In genomic region chr1:160664573-160665051, GRCh38 we compare ENCODE assay signal across 11 cellular contexts. TPM values are rescaled to one million over a fixed set of nuclear protein-coding genes. Genes with fewer than 3 reads are reported as not detected.
DNase-seq lines count a peak whose midpoint lies in the region; ATAC-seq and TF ChIP-seq lines count a peak whose summit lies in the region.
"Had no signal": no experiment of that assay in that cellular context is flagged by ENCODE, and none has a peak within 500 bp of the region (broad histone marks: within the 10 kb centered on the region; RNA-seq: fewer than 3 reads in every experiment).

No MANE protein-coding gene starts in this region.

- H3K4me2 ChIP-seq in mesenchymal stem cell (ENCODE audit: low read length, poor library complexity, severe bottlenecking) (no peak overlapping the region), PC-9 (no peak overlapping the region)

- BruUV-seq in PC-9 (replicated peaks; lab: Mats Ljungman, UMichigan), result no TSS peak

- peak overlapping the region; percentile 42 for H2BK120ac ChIP-seq in mesenchymal stem cell (ENCODE audit: low read depth, low read length)

- H2AK5ac ChIP-seq in mesenchymal stem cell (ENCODE audit: low read length, severe bottlenecking), result no peak overlapping the region

- no peak overlapping the region for H3K23ac ChIP-seq in mesenchymal stem cell (ENCODE audit: low read length in 2 of 2)

- intact Hi-C loops in PC-9 (cut with micrococcal nuclease; ENCODE audit: unreplicated experiment), result no loop called here

- H3K9me2 ChIP-seq in PC-9 (ENCODE audit: insufficient read depth), result no peaks in the 10 kb centered on the region

- POLR2A ChIA-PET in PC-9 (lab: Charles Lee; ENCODE audit: unreplicated experiment), result no interaction called here

- no peak for TF ChIP-seq CTCF in PC-9 (conservative IDR thresholded peaks at IDR 0.05)

- no peak overlapping the region for H2BK15ac ChIP-seq in mesenchymal stem cell (ENCODE audit: low read depth, poor library complexity, severe bottlenecking)

- H3K27ac ChIP-seq in mesenchymal stem cell (ENCODE audit: low read length, poor library complexity, severe bottlenecking) (no peak overlapping the region), PC-9 (no peak overlapping the region), substantia nigra (ENCODE audit: low read depth, low read length, poor library complexity, severe bottlenecking) (no peak overlapping the region)
- H3K27ac ChIP-seq: gastroesophageal sphincter had no signal

- H2BK5ac ChIP-seq in mesenchymal stem cell (ENCODE audit: low read depth, low read length, poor library complexity, severe bottlenecking), result no peak overlapping the region

- no peak overlapping the region for H4K8ac ChIP-seq in mesenchymal stem cell (ENCODE audit: low read length)

- H3K4ac ChIP-seq in mesenchymal stem cell (ENCODE audit: low read depth in 1 of 2, low read length in 2 of 2), result no peak overlapping the region

- H3K4me1 ChIP-seq in mesenchymal stem cell (ENCODE audit: control insufficient read depth, insufficient read depth, low read depth, low read length) (no peaks in the 10 kb centered on the region), PC-9 (replicated peaks; ENCODE audit: insufficient read depth) (no peaks in the 10 kb centered on the region)
- H3K4me1 ChIP-seq: gastroesophageal sphincter had no signal

- DNase-seq in mesenchymal stem cell, result no peak
- DNase-seq in ureter (ENCODE audit: low spot score), result no peak
- DNase-seq in PC-9, result no peak
- DNase-seq in HPDE6-E6E7 (ENCODE audit: extremely low spot score), result no peak
- no peak for DNase-seq in substantia nigra (lab: John Stamatoyannopoulos, UW)
- DNase-seq: NCI-H345 had no signal

- H2AFZ ChIP-seq in mesenchymal stem cell (ENCODE audit: low read depth, low read length), result no peak overlapping the region
- no peak overlapping the region for H2AFZ ChIP-seq in PC-9

- H4K20me1 ChIP-seq in PC-9 (ENCODE audit: insufficient read depth), result no peaks in the 10 kb centered on the region

- CTCF ChIA-PET in PC-9 (lab: Charles Lee), result no interaction called here

- 69% methylated on average over 2 of the region's 3 CpGs for WGBS in mesenchymal stem cell

- no peaks in the 10 kb centered on the region for H3F3A ChIP-seq in PC-9 (ENCODE audit: insufficient read depth, low read depth)

- peak overlapping the region; percentile 77 to 87 for H2BK12ac ChIP-seq in mesenchymal stem cell (ENCODE audit: low read length in 2 of 2)

- H3K36me3 ChIP-seq in mesenchymal stem cell (ENCODE audit: control insufficient read depth in 1 of 2, insufficient read depth in 2 of 2, low read depth in 1 of 2, low read length in 2 of 2), result no peaks in the 10 kb centered on the region
- H3K36me3 ChIP-seq in PC-9 (ENCODE audit: low read depth), result no peaks in the 10 kb centered on the region
- H3K36me3 ChIP-seq: gastroesophageal sphincter had no signal

- no peak overlapping the region for H3K9ac ChIP-seq in mesenchymal stem cell (ENCODE audit: low read length)

- peaks cover 0 to 6% of the 10 kb centered on the region in 2 experiments for H3K27me3 ChIP-seq in mesenchymal stem cell (ENCODE audit: control insufficient read depth in 1 of 2, insufficient read depth in 1 of 2, low read length in 2 of 2)
- H3K27me3 ChIP-seq in PC-9 (ENCODE audit: insufficient read depth, low read depth), result peaks cover 29% of the 10 kb centered on the region

- H3K14ac ChIP-seq in mesenchymal stem cell (ENCODE audit: low read length in 2 of 2), result no peak overlapping the region

- no peaks in the 10 kb centered on the region for H3K79me1 ChIP-seq in mesenchymal stem cell (replicated peaks; ENCODE audit: low read length, poor library complexity, severe bottlenecking)

- peak overlapping the region in 1 of 2 experiments; percentile 28 for H3K18ac ChIP-seq in mesenchymal stem cell (ENCODE audit: low read depth in 1 of 2, low read length in 2 of 2)

- H3K79me2 ChIP-seq in PC-9 (ENCODE audit: low read depth), result no peaks in the 10 kb centered on the region

- peak; percentile 47 for ATAC-seq in GM18858 (IDR thresholded peaks at IDR 0.05; ENCODE audit: unreplicated experiment)
- ATAC-seq in GM21526 (IDR thresholded peaks at IDR 0.05; ENCODE audit: low FRiP score, unreplicated experiment), result peak; percentile 83
- peak; percentile 57 for ATAC-seq in HG03571 (IDR thresholded peaks at IDR 0.05; ENCODE audit: unreplicated experiment)

- H3K9me3 ChIP-seq in mesenchymal stem cell (ENCODE audit: control insufficient read depth, low read length) (peaks cover 11% of the 10 kb centered on the region), PC-9 (ENCODE audit: insufficient read depth, low read depth) (no peaks in the 10 kb centered on the region)

- H3K4me3 ChIP-seq in mesenchymal stem cell (ENCODE audit: insufficient read depth in 1 of 2, low read depth in 1 of 2, low read length in 2 of 2) (no peak overlapping the region), PC-9 (no peak overlapping the region)
- H3K4me3 ChIP-seq: gastroesophageal sphincter had no signal

- H4K91ac ChIP-seq in mesenchymal stem cell (ENCODE audit: low read length), result peak overlapping the region; percentile 7

RNA-seq across cellular contexts. Expression of gene SLAMF1, which starts 17.8 kb away (rescaled TPM):
- polyA plus RNA-seq in mesenchymal stem cell (2013, experiment 1 of 2), result 0.12 TPM
- 0.15 TPM for polyA plus RNA-seq in mesenchymal stem cell (2013, experiment 2 of 2)
- total RNA-seq in ureter (0.83 TPM), PC-9 (2021) (not detected in 2 replicates)
- total RNA-seq: pulmonary artery endothelial cell had no signal

RNA-seq across cellular contexts. Expression of gene CD48, which starts 47.0 kb away (rescaled TPM):
- not detected for polyA plus RNA-seq in mesenchymal stem cell (2013, experiment 1 of 2)
- not detected for polyA plus RNA-seq in mesenchymal stem cell (2013, experiment 2 of 2)
- total RNA-seq in ureter (6.0 TPM), PC-9 (2021) (not detected in 2 replicates)
- total RNA-seq: pulmonary artery endothelial cell had no signal
